In genomic region chr11:27174672-27175210, GRCh38 we compare ENCODE assay signal across 18 cellular contexts.
DNase-seq lines count a peak whose midpoint lies in the region; ATAC-seq and TF ChIP-seq lines count a peak whose summit lies in the region.
"Had no signal": no experiment of that assay in that cellular context is flagged by ENCODE, and none has a peak within 500 bp of the region (broad histone marks: within the 10 kb centered on the region; RNA-seq: fewer than 3 reads in every experiment).

No MANE protein-coding gene starts in this region.

- 93% methylated on average over 9 of the region's 9 CpGs for WGBS in esophagus muscularis mucosa
- 62% methylated on average over 9 of the region's 9 CpGs for WGBS in right lobe of liver (ENCODE audit: insufficient coverage, low coverage, low lambda C conversion rate, missing lambda C conversion rate)
- 81 to 82% methylated on average over 9 of the region's 9 CpGs for WGBS in thyroid gland, 2 donors

- peaks cover 19% of the 10 kb centered on the region for H3K4me1 ChIP-seq in RWPE2 (ENCODE audit: insufficient read depth, poor library complexity, severe bottlenecking)
- H3K4me1 ChIP-seq in esophagus muscularis mucosa = peaks cover 0 to 16% (median 15%) of the 10 kb centered on the region in 4 donors
- peaks cover 0 to 20% (median 0%) of the 10 kb centered on the region in 4 donors for H3K4me1 ChIP-seq in right lobe of liver
- H3K4me1 ChIP-seq in thyroid gland = peaks cover 14 to 15% of the 10 kb centered on the region in 2 donors
- H3K4me1 ChIP-seq: Peyer's patch had no signal

- H3K27me3 ChIP-seq in RWPE2 (ENCODE audit: insufficient read depth, poor library complexity, severe bottlenecking) = no peaks in the 10 kb centered on the region
- H3K27me3 ChIP-seq in esophagus muscularis mucosa = no peaks in the 10 kb centered on the region
- no peaks in the 10 kb centered on the region for H3K27me3 ChIP-seq in right lobe of liver
- no peaks in the 10 kb centered on the region for H3K27me3 ChIP-seq in thyroid gland
- H3K27me3 ChIP-seq: Peyer's patch had no signal

- intact Hi-C loops in esophagus muscularis mucosa (cut with DNase I) = no loop called here
- intact Hi-C loops in right lobe of liver (cut with DNase I) = no loop called here
- intact Hi-C loops in thyroid gland (cut with DNase I) = no loop called here

- H3K9me3 ChIP-seq in RWPE2 (ENCODE audit: severe bottlenecking) (no peaks in the 10 kb centered on the region), esophagus muscularis mucosa (no peaks in the 10 kb centered on the region), right lobe of liver (no peaks in the 10 kb centered on the region), thyroid gland (no peaks in the 10 kb centered on the region)
- H3K9me3 ChIP-seq: Caco-2, Peyer's patch had no signal

- DNase-seq in DMS53 (lab: John Stamatoyannopoulos, UW) (peak; percentile 40), DMS53 treated with DMSO at 0.1 percent for 48 hours (lab: John Stamatoyannopoulos, UW; ENCODE audit: unreplicated experiment) (no peak), RWPE2 (ENCODE audit: low spot score) (no peak), esophagus muscularis mucosa (ENCODE audit: extremely low spot score) (peak; percentile 88), right lobe of liver (no peak), thyroid gland (no peak), NCI-H2227 treated with DMSO at 0.1 percent for 48 hours (lab: John Stamatoyannopoulos, UW) (no peak), NCI-H1105 (lab: John Stamatoyannopoulos, UW) (no peak)
- DNase-seq: 8988T; CD4-positive, CD25-positive, alpha-beta regulatory T cell; H9; NCI-H1694; NCI-H526 treated with DMSO at 0.1 percent for 48 hours; NK-92 treated with Interleukin-12 subunit alpha and Interleukin-12 subunit beta, amount 100 ng/mL, for 24 hours; Peyer's patch; Right ventricle myocardium superior; SW 1271 had no signal

- H3K27ac ChIP-seq in RWPE2 (ENCODE audit: poor library complexity, severe bottlenecking) = peak overlapping the region; percentile 78
- H3K27ac ChIP-seq in esophagus muscularis mucosa (replicated peaks in 1 of 4) = no peak overlapping the region
- H3K27ac ChIP-seq in right lobe of liver = no peak overlapping the region
- peak overlapping the region in 1 of 3 donors; percentile 61 for H3K27ac ChIP-seq in thyroid gland
- H3K27ac ChIP-seq: Peyer's patch had no signal

- H3K4me3 ChIP-seq in RWPE2 (ENCODE audit: severe bottlenecking) (no peak overlapping the region), esophagus muscularis mucosa (no peak overlapping the region), right lobe of liver (no peak overlapping the region), thyroid gland (replicated peaks in 1 of 3) (no peak overlapping the region)
- H3K4me3 ChIP-seq: Peyer's patch had no signal

- TF ChIP-seq POLR2A in esophagus muscularis mucosa (IDR thresholded peaks at IDR 0.05; ENCODE audit: low read depth) (no peak), right lobe of liver (IDR thresholded peaks at IDR 0.05) (no peak), thyroid gland (IDR thresholded peaks at IDR 0.05) (no peak)

- TF ChIP-seq CTCF in RWPE2 (IDR thresholded peaks at IDR 0.05; ENCODE audit: poor library complexity, severe bottlenecking) (no peak), esophagus muscularis mucosa (IDR thresholded peaks at IDR 0.05) (no peak), right lobe of liver (IDR thresholded peaks at IDR 0.05) (no peak), thyroid gland (IDR thresholded peaks at IDR 0.05) (no peak)

- ATAC-seq in RWPE2 (ENCODE audit: low read depth) (no peak), right lobe of liver (peak; percentile 51 to 93 (median 75))

- TF ChIP-seq EP300 in esophagus muscularis mucosa (IDR thresholded peaks at IDR 0.05) = no peak

- H3K36me3 ChIP-seq in RWPE2 (ENCODE audit: low read depth) (no peaks in the 10 kb centered on the region), esophagus muscularis mucosa (no peaks in the 10 kb centered on the region), right lobe of liver (no peaks in the 10 kb centered on the region), thyroid gland (no peaks in the 10 kb centered on the region)
- H3K36me3 ChIP-seq: Peyer's patch had no signal

Comparison
In these comparisons a context has a peak if more than half of its experiments do, and no peak if none do; other contexts are left out.
1. DNase-seq: peak in DMS53 (single experiment) and esophagus muscularis mucosa (single experiment); none in DMS53 treated with DMSO at 0.1 percent for 48 hours (single experiment), RWPE2 (single experiment), right lobe of liver (0 of 3), thyroid gland (0 of 2), NCI-H2227 treated with DMSO at 0.1 percent for 48 hours (single experiment) and NCI-H1105 (single experiment).